In genomic region chr16:75733305-75734141, GRCh38 we compare ENCODE assay signal across 10 cellular contexts. TPM values are rescaled to one million over a fixed set of nuclear protein-coding genes. Genes with fewer than 3 reads are reported as not detected.
DNase-seq lines count a peak whose midpoint lies in the region; ATAC-seq and TF ChIP-seq lines count a peak whose summit lies in the region.
"Had no signal": no experiment of that assay in that cellular context is flagged by ENCODE, and none has a peak within 500 bp of the region (broad histone marks: within the 10 kb centered on the region; RNA-seq: fewer than 3 reads in every experiment).

No MANE protein-coding gene starts in this region.

- no peak for TF ChIP-seq CTCF in AG09309 (IDR thresholded peaks at IDR 0.05; ENCODE audit: control insufficient read depth, insufficient read depth, low read depth, low read length, missing control alignments)

- H3K27ac ChIP-seq in duodenal mucosa (ENCODE audit: low read depth, low read length): peak overlapping the region; percentile 26

- H3K36me3 ChIP-seq in duodenal mucosa (ENCODE audit: control insufficient read depth in 1 of 2, insufficient read depth in 2 of 2, low read length in 2 of 2): no peaks in the 10 kb centered on the region

- no peaks in the 10 kb centered on the region for H3K9me3 ChIP-seq in duodenal mucosa (ENCODE audit: control insufficient read depth in 1 of 2, low read length in 2 of 2)

- H3K4me3 ChIP-seq in AG09309 (ENCODE audit: control insufficient read depth, low read depth, low read length) (no peak overlapping the region), duodenal mucosa (ENCODE audit: low read depth in 1 of 2, low read length in 2 of 2) (peak overlapping the region in 1 of 2 donors; percentile 13)

- H3K27me3 ChIP-seq in duodenal mucosa (ENCODE audit: control insufficient read depth in 1 of 2, insufficient read depth in 2 of 2, low read length in 2 of 2): no peaks in the 10 kb centered on the region

- DNase-seq in AG09309 (ENCODE audit: low read depth) (peak; percentile 21), LHCN-M2 (ENCODE audit: low read depth) (peak; percentile 23), non-pigmented ciliary epithelial cell (ENCODE audit: low read depth) (peak; percentile 63)
- DNase-seq: T-helper 2 cell had no signal

- ATAC-seq in HG03378 (IDR thresholded peaks at IDR 0.05; ENCODE audit: unreplicated experiment) (no peak), GM18909 (IDR thresholded peaks at IDR 0.05; ENCODE audit: poor library complexity, unreplicated experiment) (no peak), HG03045 (IDR thresholded peaks at IDR 0.05; ENCODE audit: unreplicated experiment) (no peak), HG03342 (IDR thresholded peaks at IDR 0.05; ENCODE audit: unreplicated experiment) (no peak)

- no peak overlapping the region for H3K9ac ChIP-seq in duodenal mucosa (ENCODE audit: low read depth in 1 of 2, low read length in 2 of 2)

- peaks cover 17 to 19% of the 10 kb centered on the region in 2 donors for H3K4me1 ChIP-seq in duodenal mucosa (ENCODE audit: control insufficient read depth in 1 of 2, insufficient read depth in 2 of 2, low read length in 2 of 2)

RNA-seq across cellular contexts. Expression of gene CPHXL, which starts 7.2 kb away (rescaled TPM):
- total RNA-seq in LHCN-M2 (2014; rRNA removed): not detected in 2 replicates
- not detected for polyA plus RNA-seq in LHCN-M2 (2012)
- polyA plus RNA-seq: adipose tissue had no signal

RNA-seq across cellular contexts. Expression of gene DUXB, which starts 32.3 kb away (rescaled TPM):
- total RNA-seq in LHCN-M2 (2014; rRNA removed): not detected in 2 replicates
- not detected for polyA plus RNA-seq in LHCN-M2 (2012)
- polyA plus RNA-seq: adipose tissue had no signal

RNA-seq across cellular contexts. Expression of gene CPHXL2, which starts 56.7 kb away (rescaled TPM):
- not detected in 2 replicates for total RNA-seq in LHCN-M2 (2014; rRNA removed)
- polyA plus RNA-seq in LHCN-M2 (2012): 0.05 TPM
